In the genomic region with DNA sequence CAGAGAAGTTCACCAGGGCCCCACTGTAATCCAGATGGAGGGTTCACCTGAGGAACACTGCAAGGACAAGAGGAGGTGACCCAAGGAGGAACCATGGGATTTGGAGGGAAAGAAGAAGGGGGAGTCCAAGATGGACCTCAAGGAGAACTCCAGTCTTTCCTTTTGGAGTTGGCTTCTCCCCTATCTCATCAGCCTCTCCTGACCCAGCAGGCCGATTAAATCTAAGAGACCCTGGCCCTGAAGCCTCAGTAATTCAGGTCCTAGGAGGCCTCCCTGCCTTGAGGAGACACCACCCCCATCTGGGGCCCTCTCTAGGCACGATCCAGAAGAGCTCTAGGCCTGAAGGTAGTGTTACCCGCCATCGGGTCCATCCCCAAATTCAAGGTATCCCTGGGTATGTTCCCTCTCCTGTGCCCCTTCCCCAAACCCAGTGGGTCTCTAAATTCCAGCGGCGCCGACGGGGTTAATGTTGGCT, we compare ENCODE assay signal across 11 cellular contexts. TPM values are rescaled to one million over a fixed set of nuclear protein-coding genes. Genes with fewer than 3 reads are reported as not detected.
DNase-seq lines count a peak whose midpoint lies in the region; ATAC-seq and TF ChIP-seq lines count a peak whose summit lies in the region.
"Had no signal": no experiment of that assay in that cellular context is flagged by ENCODE, and none has a peak within 500 bp of the region (broad histone marks: within the 10 kb centered on the region; RNA-seq: fewer than 3 reads in every experiment).

No MANE protein-coding gene starts in this region.

- in situ Hi-C loops in gastrocnemius medialis (cut with MboI; ENCODE audit: low sequenced_read_pairs in 4 of 4), result no loop called here

- TF ChIP-seq POLR2A in gastrocnemius medialis (IDR thresholded peaks at IDR 0.05), result no peak

- TF ChIP-seq CTCF in hepatocyte (IDR thresholded peaks at IDR 0.05; ENCODE audit: poor library complexity), result no peak
- TF ChIP-seq CTCF in gastrocnemius medialis (IDR thresholded peaks at IDR 0.05 in 4 of 5, conservative IDR thresholded peaks at IDR 0.05 in 1 of 5), result no peak

- DNase-seq in T-helper 17 cell (no peak), hepatocyte (ENCODE audit: low spot score) (no peak), gastrocnemius medialis (no peak), HPDE6-E6E7 (ENCODE audit: extremely low spot score) (no peak), NCI-H128 (lab: John Stamatoyannopoulos, UW; ENCODE audit: unreplicated experiment) (no peak)
- DNase-seq: activated gamma-delta T cell, GDM1 had no signal

- H2AFZ ChIP-seq in hepatocyte, result no peak overlapping the region

- no peaks in the 10 kb centered on the region for H3K9me3 ChIP-seq in ES-I3 (ENCODE audit: control insufficient read depth, insufficient read depth, low read length)
- H3K9me3 ChIP-seq in T-helper 17 cell (ENCODE audit: control insufficient read depth, low read length, poor library complexity, severe bottlenecking), result no peaks in the 10 kb centered on the region
- H3K9me3 ChIP-seq in hepatocyte (ENCODE audit: low read depth), result no peaks in the 10 kb centered on the region
- H3K9me3 ChIP-seq in gastrocnemius medialis, result no peaks in the 10 kb centered on the region

- H3K27ac ChIP-seq in hepatocyte (no peak overlapping the region), gastrocnemius medialis (no peak overlapping the region)

- H3K9ac ChIP-seq in ES-I3 (ENCODE audit: low read depth, low read length), result peak overlapping the region; percentile 63; the same call in 1 of the 2 replicates

- ATAC-seq in T-helper 17 cell (no peak), gastrocnemius medialis (no peak), HG03280 (IDR thresholded peaks at IDR 0.05; ENCODE audit: unreplicated experiment) (no peak)

- H3K4me3 Mint-ChIP-seq in T-helper 17 cell, result peak overlapping the region; percentile 88

- H3K4me1 ChIP-seq in ES-I3 (ENCODE audit: insufficient read depth, low read length), result peaks cover 36% of the 10 kb centered on the region
- H3K4me1 ChIP-seq in hepatocyte (ENCODE audit: insufficient read depth), result peaks cover 9% of the 10 kb centered on the region
- peaks cover 0 to 7% of the 10 kb centered on the region in 2 donors for H3K4me1 ChIP-seq in gastrocnemius medialis

- H3K36me3 ChIP-seq in ES-I3 (ENCODE audit: insufficient read depth, low read length), result no peaks in the 10 kb centered on the region
- H3K36me3 ChIP-seq in hepatocyte (replicated peaks; ENCODE audit: insufficient read depth, low read depth), result no peaks in the 10 kb centered on the region
- H3K36me3 ChIP-seq in gastrocnemius medialis, result no peaks in the 10 kb centered on the region

- intact Hi-C loops in gastrocnemius medialis (cut with DNase I; ENCODE audit: low total_unique reads), result no loop called here

- H3K27me3 Mint-ChIP-seq in T-helper 17 cell, result no peaks in the 10 kb centered on the region

- no peaks in the 10 kb centered on the region for H3K9me2 ChIP-seq in hepatocyte (replicated peaks; ENCODE audit: insufficient read depth)

- H3K4me1 Mint-ChIP-seq in T-helper 17 cell, result peaks cover 39% of the 10 kb centered on the region

- H3K36me3 Mint-ChIP-seq in T-helper 17 cell (ENCODE audit: low read depth), result no peaks in the 10 kb centered on the region

- H3K79me2 ChIP-seq in hepatocyte, result no peaks in the 10 kb centered on the region

- H3K4me3 ChIP-seq in hepatocyte (no peak overlapping the region), gastrocnemius medialis (peak overlapping the region in 3 of 4 donors; percentile 34 to 50 (median 44))

- peak overlapping the region; percentile 94 for H3K27ac Mint-ChIP-seq in T-helper 17 cell

- H3K27me3 ChIP-seq in hepatocyte (peaks cover 56% of the 10 kb centered on the region), gastrocnemius medialis (peaks cover 30 to 51% (median 40%) of the 10 kb centered on the region in 3 donors)

- no peaks in the 10 kb centered on the region for H4K20me1 ChIP-seq in hepatocyte (ENCODE audit: insufficient read depth, poor library complexity, severe bottlenecking)

- whole genome bisulfite sequencing in hepatocyte (ENCODE audit: low lambda C conversion rate, missing lambda C conversion rate), result 17% methylated on average over 8 of the region's 8 CpGs

- peak overlapping the region; percentile 100 for H3K4me2 ChIP-seq in hepatocyte

RNA-seq across cellular contexts. Expression of a gene that starts 15.1 kb away (rescaled TPM):
- 100 to 1,000 TPM; 194 to 196 TPM for total RNA-seq in T-helper 17 cell
- total RNA-seq in hepatocyte, result 26.6 and 28.2 TPM in 2 replicates
- 42.9 and 52.4 TPM in 2 replicates for polyA plus RNA-seq in hepatocyte
- total RNA-seq in gastrocnemius medialis, result 100 to 1,000 TPM; 127 to 155 (median 131) TPM

RNA-seq across cellular contexts. Expression of a gene that starts 49.3 kb away (rescaled TPM):
- total RNA-seq in T-helper 17 cell (1 to 10 TPM; 2.6 to 3.7 TPM), hepatocyte (515 and 562 TPM in 2 replicates), gastrocnemius medialis (1 to 10 TPM in 2 of 4 donors, not detected in 2; 1.6 to 1.9 TPM)
- 1,225 and 1,549 TPM in 2 replicates for polyA plus RNA-seq in hepatocyte

RNA-seq across cellular contexts. Expression of a gene that starts 54.7 kb away (rescaled TPM):
- total RNA-seq in T-helper 17 cell (not detected), hepatocyte (20.3 and 22.9 TPM in 2 replicates), gastrocnemius medialis (under 1 TPM; 0.27 to 0.69 (median 0.57) TPM)
- polyA plus RNA-seq in hepatocyte, result 275 and 276 TPM in 2 replicates
- total RNA-seq: T-helper 1 cell treated with Interleukin-12 subunit alpha and Interleukin-12 subunit beta and Interleukin-4 antibody, amounts not matched to agents 30 ng/mL and 1 ng/mL, for 36 hours had no signal

RNA-seq across cellular contexts. Expression of a gene that starts 59.4 kb away (rescaled TPM):
- total RNA-seq in T-helper 17 cell, result 1 to 10 TPM; 4.3 to 4.8 TPM
- 0.30 and 0.84 TPM in 2 replicates for total RNA-seq in hepatocyte
- polyA plus RNA-seq in hepatocyte, result 0.30 TPM in 1 of 2 replicates, not detected in the other
- total RNA-seq in gastrocnemius medialis, result not detected
- total RNA-seq: epithelial cell of proximal tubule had no signal

Comparison
In these comparisons a context has a peak if more than half of its experiments do, and no peak if none do; other contexts are left out.
1. RNA of a gene that starts 49.3 kb away (total RNA-seq): 515 to 562 TPM in hepatocyte; 2.6 to 3.7 TPM in T-helper 17 cell and 1.6 to 1.9 TPM in gastrocnemius medialis; every median in the first group is over 100 times any median in the second.
2. RNA of a gene that starts 54.7 kb away (total RNA-seq): 20.3 to 22.9 TPM in hepatocyte; 0.27 to 0.69 TPM in gastrocnemius medialis and not detected in T-helper 17 cell; every median in the first group is over 10 times any median in the second.